In the genomic region with DNA sequence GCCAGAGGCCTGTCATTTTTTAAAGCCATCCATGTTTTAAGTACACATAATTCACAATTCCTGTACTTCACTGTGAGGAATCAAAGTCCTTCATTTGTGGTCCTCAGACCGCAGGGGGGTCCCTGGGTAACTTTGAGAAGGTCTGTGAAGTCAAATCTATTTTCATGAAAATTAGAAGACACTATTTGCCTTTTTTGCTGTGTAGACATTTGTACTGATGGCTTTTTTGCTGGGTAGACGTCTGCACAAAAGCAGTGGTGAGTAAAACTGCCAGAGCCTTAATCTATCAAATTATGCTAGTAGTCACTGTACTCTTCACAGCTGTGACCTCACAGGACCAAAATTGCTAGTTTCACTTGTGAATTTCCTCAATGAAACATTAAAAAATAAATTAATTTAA, we compare ENCODE assay signal across 16 cellular contexts. TPM values are rescaled to one million over a fixed set of nuclear protein-coding genes. Genes with fewer than 3 reads are reported as not detected.
DNase-seq lines count a peak whose midpoint lies in the region; ATAC-seq, FAIRE-seq and TF ChIP-seq lines count a peak whose summit lies in the region.
"Had no signal": no experiment of that assay in that cellular context is flagged by ENCODE, and none has a peak within 500 bp of the region (broad histone marks: within the 10 kb centered on the region; RNA-seq: fewer than 3 reads in every experiment).

No MANE protein-coding gene starts in this region.

- TF ChIP-seq EP300 in A549 (IDR thresholded peaks at IDR 0.05) (no peak), gastroesophageal sphincter (IDR thresholded peaks at IDR 0.05) (no peak), transverse colon (IDR thresholded peaks at IDR 0.05; ENCODE audit: low read depth) (no peak)

- H3K36me3 ChIP-seq in gastroesophageal sphincter (no peaks in the 10 kb centered on the region), transverse colon (no peaks in the 10 kb centered on the region)

- no peak for DNase-seq in A549 (ENCODE audit: low read depth in 1 of 2, low spot score in 1 of 2)
- DNase-seq in transverse colon, result no peak
- DNase-seq in pons (ENCODE audit: low spot score), result no peak
- DNase-seq: AML-193; CD4-positive, alpha-beta memory T cell; DMS153; DMS79; GDM1; H9 had no signal

- WGBS in A549 (ENCODE audit: missing lambda C conversion rate), result 76% methylated on average over 2 of the region's 2 CpGs
- WGBS in gastroesophageal sphincter (ENCODE audit: low coverage in 1 of 2), 2 donors, result 83% methylated on average over 2 of the region's 2 CpGs; no CpG with 5 or more reads in 1 of the 2 donors
- 71 to 74% methylated on average over 2 of the region's 2 CpGs for WGBS in transverse colon (ENCODE audit: low coverage in 1 of 2), 2 donors

- H3K4me3 ChIP-seq in A549 (no peak overlapping the region), gastroesophageal sphincter (no peak overlapping the region), transverse colon (no peak overlapping the region)
- H3K4me3 ChIP-seq: K562 had no signal

- intact Hi-C loops in transverse colon (cut with DNase I; ENCODE audit: low total_unique reads), result no loop called here

- H3K4me1 ChIP-seq in A549, result peaks cover 17% of the 10 kb centered on the region; the same call in 2 of the 3 replicates
- H3K4me1 ChIP-seq in gastroesophageal sphincter, result peaks cover 6 to 84% (median 12%) of the 10 kb centered on the region in 3 donors
- peaks cover 0 to 20% (median 8%) of the 10 kb centered on the region in 4 donors for H3K4me1 ChIP-seq in transverse colon

- no peak overlapping the region for H3K4me2 ChIP-seq in A549

- H3K9me3 ChIP-seq in A549 (no peaks in the 10 kb centered on the region), gastroesophageal sphincter (no peaks in the 10 kb centered on the region), transverse colon (no peaks in the 10 kb centered on the region)

- no peak for FAIRE-seq in A549 (lab: Jason Lieb, UNC)
- FAIRE-seq: H1, K562 had no signal

- POLR2A ChIA-PET in A549 (lab: Yijun Ruan, JAX), result no interaction called here

- TF ChIP-seq RAD21 in A549 (conservative IDR thresholded peaks at IDR 0.05 in 1 of 2, IDR thresholded peaks at IDR 0.05 in 1 of 2), result no peak

- TF ChIP-seq CTCF in A549 (IDR thresholded peaks at IDR 0.05), result no peak
- TF ChIP-seq CTCF in VCaP (conservative IDR thresholded peaks at IDR 0.05), result no peak
- TF ChIP-seq CTCF in gastroesophageal sphincter (IDR thresholded peaks at IDR 0.05), result no peak
- no peak for TF ChIP-seq CTCF in transverse colon (IDR thresholded peaks at IDR 0.05)

- no peak for ATAC-seq in A549
- ATAC-seq in gastroesophageal sphincter, result no peak
- ATAC-seq in GM19328 (IDR thresholded peaks at IDR 0.05; ENCODE audit: unreplicated experiment), result no peak
- ATAC-seq in HG02642 (IDR thresholded peaks at IDR 0.05; ENCODE audit: poor library complexity, unreplicated experiment), result no peak
- ATAC-seq: K562 had no signal

- no peaks in the 10 kb centered on the region for H3K27me3 ChIP-seq in gastroesophageal sphincter
- H3K27me3 ChIP-seq in transverse colon, result no peaks in the 10 kb centered on the region

- H3K27ac ChIP-seq in A549 (no peak overlapping the region), VCaP (peak overlapping the region; percentile 74), gastroesophageal sphincter (peak overlapping the region; percentile 79 to 100 (median 91)), transverse colon (peak overlapping the region; percentile 0 to 47 (median 25))

- in situ Hi-C loops in transverse colon (cut with MboI; ENCODE audit: low pct_ligation_motif_present in 1 of 4, low pct_unique_long_range_greater_than_20kb in 1 of 4, low sequenced_read_pairs in 3 of 4), result no loop called here

- CTCF ChIA-PET in A549 (lab: Yijun Ruan, JAX), result no interaction called here

- TF ChIP-seq POLR2A in A549 (IDR thresholded peaks at IDR 0.05; ENCODE audit: low read length) (no peak), gastroesophageal sphincter (IDR thresholded peaks at IDR 0.05) (no peak), transverse colon (IDR thresholded peaks at IDR 0.05) (no peak)

TF ChIP-seq in A549, 52 proteins besides CTCF, POLR2A, EP300 and RAD21:
- TF ChIP-seq MYC (IDR thresholded peaks at IDR 0.05; ENCODE audit: borderline replicate concordance, low read length), result no peak
- TF ChIP-seq HOXA7 (CRISPR knock-in tag; IDR thresholded peaks at IDR 0.05), result no peak
- no peak for TF ChIP-seq HDAC2 (IDR thresholded peaks at IDR 0.05)
- peak; percentile 54 for TF ChIP-seq MAFK (IDR thresholded peaks at IDR 0.05; ENCODE audit: partially characterized antibody)

RNA-seq across cellular contexts. Expression of gene PRUNE2, which starts 25.7 kb away (rescaled TPM):
- polyA plus RNA-seq in A549 (2011; rRNA removed), result 0.04 and 0.15 TPM in 2 replicates
- polyA plus RNA-seq in A549 (2012; cell fraction: cytosol; rRNA removed), result not detected in 2 replicates
- not detected in 2 replicates for polyA plus RNA-seq in A549 (2012; cell fraction: nucleus; rRNA removed)
- 0.04 TPM in 1 of 3 replicates, not detected in the others for polyA plus RNA-seq in A549 (2017; fragmentation: RNase III; extraction: RNeasy Plus Mini Kit Qiagen cat#74134 plus additional on column Dnase treatment)
- 0.05 and 0.29 TPM in 2 replicates for polyA minus RNA-seq in A549 (2011; rRNA and poly(A)+ RNA removed)
- total RNA-seq in gastroesophageal sphincter, result 100 to 1,000 TPM; 561 to 930 (median 763) TPM
- 100 to 1,000 TPM in 1 of 4 donors, 10 to 100 TPM in 3; 67.6 to 105 (median 95.6) TPM for total RNA-seq in transverse colon
- total RNA-seq: HT-29 had no signal

Comparison
In these comparisons a context has a peak if more than half of its experiments do, and no peak if none do; other contexts are left out.
1. H3K27ac ChIP-seq: peak in VCaP (single experiment), gastroesophageal sphincter (4 of 4) and transverse colon (4 of 4); none in A549 (0 of 2).
2. RNA of gene PRUNE2, which starts 25.7 kb away (total RNA-seq): 561 to 930 TPM in gastroesophageal sphincter; 67.6 to 105 TPM in transverse colon; every median in the first group is over 4 times any median in the second.